8 cellular contexts compared by ENCODE assay signal in the genomic region with DNA sequence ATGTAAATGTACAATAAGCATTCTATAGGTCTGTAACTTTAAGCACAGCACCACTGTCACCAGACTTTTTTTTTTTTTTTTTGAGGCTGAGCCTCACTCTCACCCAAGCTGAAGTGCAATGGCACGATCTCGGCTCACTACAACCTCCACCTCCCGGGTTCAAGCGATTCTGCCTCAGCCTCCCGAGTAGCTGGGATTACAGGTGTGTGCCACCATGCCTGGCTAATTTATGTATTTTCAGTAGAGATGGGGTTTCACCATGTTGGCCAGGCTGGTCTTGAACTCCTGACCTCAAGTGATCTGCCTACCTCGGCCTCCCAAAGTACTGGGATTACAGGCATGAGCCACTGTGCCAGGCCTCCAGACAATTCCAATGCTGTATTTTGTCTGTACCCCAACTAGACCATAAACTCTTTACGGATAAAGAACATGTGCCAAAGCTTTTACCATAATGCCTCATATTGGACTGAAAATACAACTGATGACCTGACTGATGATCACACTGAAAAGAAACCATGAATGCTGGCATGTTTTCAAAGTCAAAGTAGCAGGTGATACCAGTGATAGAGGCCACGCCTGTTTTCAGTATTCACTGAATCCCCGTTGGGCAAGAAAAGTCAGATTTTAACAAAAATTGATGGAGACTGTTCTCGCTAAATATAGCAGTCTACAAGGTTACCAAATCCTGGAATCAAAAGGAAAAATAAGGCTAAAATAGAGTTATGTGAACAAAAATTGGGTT. TPM values are rescaled to one million over a fixed set of nuclear protein-coding genes. Genes with fewer than 3 reads are reported as not detected.
DNase-seq lines count a peak whose midpoint lies in the region; ATAC-seq, FAIRE-seq and TF ChIP-seq lines count a peak whose summit lies in the region.
"Not testable (repeated sequence)": the region's sequence is repeated elsewhere in the genome, so short reads cannot be mapped to it uniquely, and the experiment has no call there.

No MANE protein-coding gene starts in this region.

- intact Hi-C loops in Caco-2 (cut with micrococcal nuclease; ENCODE audit: unreplicated experiment): not testable (repeated sequence)

- BruUV-seq in Caco-2 (replicated peaks; lab: Mats Ljungman, UMichigan): not testable (repeated sequence)

- 84% methylated on average over 10 of the region's 10 CpGs for WGBS in thymus

- H3K9me1 ChIP-seq in keratinocyte (ENCODE audit: control insufficient read depth, extremely low read depth, insufficient read depth, low read length): not testable (repeated sequence)

- dilution Hi-C loops in keratinocyte (cut with MboI; ENCODE audit: extremely low pct_ligation_motif_present, low sequenced_read_pairs): not testable (repeated sequence)

- H3K36me3 Mint-ChIP-seq in Caco-2 (ENCODE audit: insufficient read depth, unreplicated experiment): peaks cover 36% of the 10 kb centered on the region
- not testable (repeated sequence) for H3K36me3 Mint-ChIP-seq in T-helper 17 cell (ENCODE audit: low read depth)
- H3K36me3 Mint-ChIP-seq in endothelial cell (ENCODE audit: low read depth, unreplicated experiment): peaks cover 12% of the 10 kb centered on the region

- DNase-seq in Caco-2; Jurkat, Clone E6-1 (ENCODE audit: low read depth, low spot score); T-helper 17 cell; adipocyte (ENCODE audit: low read depth); endothelial cell (ENCODE audit: low spot score); keratinocyte (ENCODE audit: low read depth, low spot score); osteoblast (ENCODE audit: insufficient read length, low spot score, missing footprints): not testable (repeated sequence)

- H3K79me2 ChIP-seq in keratinocyte (ENCODE audit: control insufficient read depth, insufficient read depth, low read length) (peaks cover 58% of the 10 kb centered on the region), osteoblast (ENCODE audit: insufficient read depth, low read length) (peaks cover 62% of the 10 kb centered on the region)

- ATAC-seq in T-helper 17 cell: not testable (repeated sequence)

- H3K4me2 ChIP-seq in keratinocyte (ENCODE audit: control insufficient read depth, extremely low read depth, insufficient read depth, low read depth, low read length): peak overlapping the region; percentile 89
- peak overlapping the region; percentile 92 for H3K4me2 ChIP-seq in osteoblast (ENCODE audit: insufficient read depth, low read length)

- H3K4me1 Mint-ChIP-seq in Caco-2 (ENCODE audit: low read depth, unreplicated experiment) (peaks cover 29% of the 10 kb centered on the region), T-helper 17 cell (peaks cover 61% of the 10 kb centered on the region), endothelial cell (ENCODE audit: unreplicated experiment) (peaks cover 69% of the 10 kb centered on the region)

- not testable (repeated sequence) for H3K27me3 ChIP-seq in Caco-2 (replicated peaks; ENCODE audit: control insufficient read depth, insufficient read depth, low read length); adipocyte (replicated peaks; ENCODE audit: control insufficient read depth, insufficient read depth, low read length); keratinocyte (ENCODE audit: control insufficient read depth, extremely low read depth, insufficient read depth, low read length); thymus (ENCODE audit: control insufficient read depth, insufficient read depth)
- peaks cover 10% of the 10 kb centered on the region for H3K27me3 ChIP-seq in osteoblast (ENCODE audit: insufficient read depth, low read length)

- H3K4me3 Mint-ChIP-seq in Caco-2 (ENCODE audit: unreplicated experiment) (peak overlapping the region; percentile 93), T-helper 17 cell (peak overlapping the region; percentile 94), endothelial cell (ENCODE audit: unreplicated experiment) (peak overlapping the region; percentile 99)

- H3K27ac ChIP-seq in keratinocyte (ENCODE audit: control insufficient read depth, insufficient read depth, low read length) (peak overlapping the region; percentile 89), osteoblast (ENCODE audit: low read depth, low read length) (peak overlapping the region; percentile 99), thymus (ENCODE audit: low read depth) (peak overlapping the region; percentile 49)

- CTCF ChIA-PET in Caco-2 (lab: Charles Lee): interaction anchor here (1.6 to 2.5 kb wide), 3 partner anchors 16 to 27 kb away, joined by 4 to 44 read pairs (median 5); no protein-coding TSS in a partner anchor

- POLR2A ChIA-PET in Caco-2 (lab: Charles Lee): interaction anchor here (2.5 kb wide), 1 partner anchor 10 kb away, joined by 46 read pairs; a partner anchor contains a TSS

- not testable (repeated sequence) for TF ChIP-seq CTCF in Caco-2 (IDR thresholded peaks at IDR 0.05; ENCODE audit: insufficient read depth in 1 of 2, low read depth in 1 of 2, low read length in 1 of 2, severe bottlenecking in 1 of 2, unreplicated experiment in 1 of 2); endothelial cell (IDR thresholded peaks at IDR 0.05; ENCODE audit: unreplicated experiment); keratinocyte (optimal IDR thresholded peaks at IDR 0.05 in 1 of 3, IDR thresholded peaks at IDR 0.05 in 1 of 3, conservative IDR thresholded peaks at IDR 0.05 in 1 of 3; ENCODE audit: extremely low read depth in 1 of 3, insufficient read depth in 2 of 3, low read length in 3 of 3); osteoblast (IDR thresholded peaks at IDR 0.05; ENCODE audit: extremely low read depth, low read depth, low read length)

- H2AFZ ChIP-seq in keratinocyte (ENCODE audit: control insufficient read depth, low read length); osteoblast (ENCODE audit: low read length): not testable (repeated sequence)

- H3K9me3 ChIP-seq in Caco-2; T-helper 17 cell (ENCODE audit: control insufficient read depth, low read length, poor library complexity, severe bottlenecking); adipocyte (ENCODE audit: control insufficient read depth, low read length); keratinocyte (ENCODE audit: control insufficient read depth, low read depth, low read length); osteoblast (ENCODE audit: low read depth, low read length); thymus (ENCODE audit: control insufficient read depth): not testable (repeated sequence)

- H4K20me1 ChIP-seq in keratinocyte (ENCODE audit: control insufficient read depth, extremely low read depth, insufficient read depth, low read length): not testable (repeated sequence)
- H4K20me1 ChIP-seq in osteoblast (ENCODE audit: insufficient read depth, low read length): peaks cover 14% of the 10 kb centered on the region

- H3K4me1 ChIP-seq in Caco-2: peaks cover 35% of the 10 kb centered on the region
- H3K4me1 ChIP-seq in adipocyte (ENCODE audit: control insufficient read depth, insufficient read depth, low read length): peaks cover 39% of the 10 kb centered on the region
- peaks cover 15% of the 10 kb centered on the region for H3K4me1 ChIP-seq in keratinocyte (ENCODE audit: control insufficient read depth, extremely low read depth, insufficient read depth, low read length)
- peaks cover 21% of the 10 kb centered on the region for H3K4me1 ChIP-seq in osteoblast (ENCODE audit: insufficient read depth, low read length)
- peaks cover 20% of the 10 kb centered on the region for H3K4me1 ChIP-seq in thymus (ENCODE audit: control insufficient read depth, insufficient read depth, low read length)

- not testable (repeated sequence) for FAIRE-seq in keratinocyte (lab: Jason Lieb, UNC)

- not testable (repeated sequence) for H3K36me3 ChIP-seq in Caco-2 (ENCODE audit: control insufficient read depth, insufficient read depth, low read length); adipocyte (ENCODE audit: control insufficient read depth, insufficient read depth, low read length, severe bottlenecking); keratinocyte (ENCODE audit: control insufficient read depth in 2 of 2, extremely low read depth in 1 of 2, insufficient read depth in 2 of 2, low read length in 2 of 2); osteoblast (ENCODE audit: insufficient read depth, low read length); thymus (ENCODE audit: control insufficient read depth, insufficient read depth)

- H3K9ac ChIP-seq in adipocyte (ENCODE audit: low read length) (peak overlapping the region; percentile 99), keratinocyte (ENCODE audit: control insufficient read depth, extremely low read depth, insufficient read depth, low read length) (peak overlapping the region; percentile 92)

- not testable (repeated sequence) for H3K27me3 Mint-ChIP-seq in Caco-2 (ENCODE audit: insufficient read depth, unreplicated experiment); T-helper 17 cell
- peaks cover 14% of the 10 kb centered on the region for H3K27me3 Mint-ChIP-seq in endothelial cell (ENCODE audit: unreplicated experiment)

- H3K9me3 Mint-ChIP-seq in Caco-2 (ENCODE audit: unreplicated experiment); endothelial cell (ENCODE audit: unreplicated experiment): not testable (repeated sequence)

- H3K27ac Mint-ChIP-seq in Caco-2 (ENCODE audit: unreplicated experiment) (peak overlapping the region; percentile 97), T-helper 17 cell (peak overlapping the region; percentile 98), endothelial cell (ENCODE audit: unreplicated experiment) (peak overlapping the region; percentile 100)

- peak overlapping the region; percentile 71 for H3K4me3 ChIP-seq in Caco-2 (ENCODE audit: low read depth, low read length)
- peak overlapping the region; percentile 94 for H3K4me3 ChIP-seq in Jurkat, Clone E6-1 (ENCODE audit: low read length)
- peak overlapping the region; percentile 99 for H3K4me3 ChIP-seq in adipocyte (ENCODE audit: low read length)
- peak overlapping the region; percentile 77 to 96 (median 81) for H3K4me3 ChIP-seq in keratinocyte (ENCODE audit: control insufficient read depth in 2 of 3, extremely low read depth in 1 of 3, insufficient read depth in 2 of 3, low read depth in 1 of 3, low read length in 3 of 3)
- H3K4me3 ChIP-seq in osteoblast (ENCODE audit: insufficient read depth, low read length): peak overlapping the region; percentile 85
- H3K4me3 ChIP-seq in thymus (ENCODE audit: low read length): peak overlapping the region; percentile 52

RNA-seq across cellular contexts. Expression of a gene that starts 1.2 kb away (rescaled TPM):
- total RNA-seq in Caco-2 (2022): 151 and 160 TPM in 2 replicates
- polyA plus RNA-seq in Jurkat, Clone E6-1 (2012; ENCODE audit: insufficient read depth, insufficient read length): 267 TPM
- total RNA-seq in T-helper 17 cell: 10 to 100 TPM; 95.4 to 96.0 TPM
- total RNA-seq in endothelial cell (ENCODE audit: unreplicated experiment): 250 TPM
- polyA plus RNA-seq in keratinocyte: 351 to 437 TPM (median 369 TPM) in 3 replicates
- polyA plus RNA-seq in keratinocyte (2011; ENCODE audit: low read depth): 97.1 TPM
- 431 and 472 TPM in 2 replicates for polyA plus RNA-seq in keratinocyte (2011; cell fraction: cytosol; rRNA removed)
- polyA plus RNA-seq in keratinocyte (2011; cell fraction: nucleus; rRNA removed): 304 and 366 TPM in 2 replicates
- polyA plus RNA-seq in keratinocyte (2012; ENCODE audit: low replicate concordance): 283 and 302 TPM in 2 replicates
- polyA minus RNA-seq in keratinocyte: 168 to 246 TPM (median 203 TPM) in 3 replicates
- polyA minus RNA-seq in keratinocyte (2011; cell fraction: cytosol; rRNA and poly(A)+ RNA removed): 148 TPM
- 62.1 and 69.0 TPM in 2 replicates for polyA minus RNA-seq in keratinocyte (2011; cell fraction: nucleus; rRNA and poly(A)+ RNA removed)
- 213 and 272 TPM in 2 replicates for total RNA-seq in osteoblast
- 237 TPM for polyA plus RNA-seq in thymus

RNA-seq across cellular contexts. Expression of a gene that starts 10.3 kb away (rescaled TPM):
- total RNA-seq in Caco-2 (2022) (64.5 and 73.5 TPM in 2 replicates), T-helper 17 cell (10 to 100 TPM; 12.3 to 19.0 TPM), endothelial cell (ENCODE audit: unreplicated experiment) (77.7 TPM), osteoblast (52.1 and 54.2 TPM in 2 replicates)
- polyA plus RNA-seq in Jurkat, Clone E6-1 (2012; ENCODE audit: insufficient read depth, insufficient read length): 11.3 TPM
- polyA plus RNA-seq in keratinocyte (13.9 to 28.3 TPM (median 17.7 TPM) in 3 replicates), thymus (9.3 TPM)
- 3.4 TPM for polyA plus RNA-seq in keratinocyte (2011; ENCODE audit: low read depth)
- 15.9 and 17.5 TPM in 2 replicates for polyA plus RNA-seq in keratinocyte (2011; cell fraction: cytosol; rRNA removed)
- 18.0 and 19.0 TPM in 2 replicates for polyA plus RNA-seq in keratinocyte (2011; cell fraction: nucleus; rRNA removed)
- polyA plus RNA-seq in keratinocyte (2012; ENCODE audit: low replicate concordance): 10.5 and 15.4 TPM in 2 replicates
- 13.1 to 24.0 TPM (median 23.8 TPM) in 3 replicates for polyA minus RNA-seq in keratinocyte
- polyA minus RNA-seq in keratinocyte (2011; cell fraction: cytosol; rRNA and poly(A)+ RNA removed): 19.2 TPM
- polyA minus RNA-seq in keratinocyte (2011; cell fraction: nucleus; rRNA and poly(A)+ RNA removed): 10.4 and 14.1 TPM in 2 replicates

RNA-seq across cellular contexts. Expression of a gene that starts 56.3 kb away (rescaled TPM):
- total RNA-seq in Caco-2 (2022) (0.16 and 0.18 TPM in 2 replicates), T-helper 17 cell (not detected), endothelial cell (ENCODE audit: unreplicated experiment) (not detected), osteoblast (not detected in 2 replicates)
- not detected for polyA plus RNA-seq in Jurkat, Clone E6-1 (2012; ENCODE audit: insufficient read depth, insufficient read length)
- polyA plus RNA-seq in keratinocyte (not detected in 3 replicates), thymus (under 0.01 TPM)
- polyA plus RNA-seq in keratinocyte (2011; ENCODE audit: low read depth): not detected
- not detected in 2 replicates for polyA plus RNA-seq in keratinocyte (2011; cell fraction: cytosol; rRNA removed)
- polyA plus RNA-seq in keratinocyte (2011; cell fraction: nucleus; rRNA removed): not detected in 2 replicates
- not detected in 2 replicates for polyA plus RNA-seq in keratinocyte (2012; ENCODE audit: low replicate concordance)
- not detected in 3 replicates for polyA minus RNA-seq in keratinocyte
- not detected for polyA minus RNA-seq in keratinocyte (2011; cell fraction: cytosol; rRNA and poly(A)+ RNA removed)
- polyA minus RNA-seq in keratinocyte (2011; cell fraction: nucleus; rRNA and poly(A)+ RNA removed): not detected in 2 replicates

Comparison
In these comparisons a context has a peak if more than half of its experiments do, and no peak if none do; other contexts are left out.
1. H3K27ac ChIP-seq: peak in every context shown above with its lines; median percentile 99 in osteoblast; 89 in keratinocyte; 49 in thymus.